1 cellular context compared by ENCODE assay signal in the genomic region with DNA sequence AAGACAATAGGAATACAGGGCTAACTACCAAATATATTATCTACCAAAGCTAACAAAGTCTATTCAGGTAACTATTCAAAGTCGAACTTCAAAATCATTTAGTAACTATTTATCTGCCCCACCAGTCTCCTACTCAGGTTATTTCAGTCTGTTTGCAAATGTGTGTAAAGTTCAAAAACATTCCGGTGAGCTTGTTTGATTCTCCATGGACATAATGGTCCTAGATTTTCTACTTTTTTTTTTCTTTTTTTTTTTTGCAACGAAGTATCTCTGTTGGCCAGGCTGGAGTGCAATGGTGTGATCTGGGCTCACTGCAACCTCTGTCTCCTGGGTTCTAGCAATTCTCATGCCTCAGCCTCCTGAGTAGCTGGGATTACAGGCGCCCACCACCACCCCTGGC.
TF ChIP-seq lines count a peak whose summit lies in the region.

No MANE protein-coding gene starts in this region.

TF ChIP-seq in HepG2, 621 proteins besides CTCF, POLR2A, EP300 and RAD21 (continued from another document and continues in another):
- TF ChIP-seq ZNF766 (CRISPR knock-in tag; IDR thresholded peaks at IDR 0.05; ENCODE audit: borderline replicate concordance) (0 out of 2 replicates have a peak, but pooled peaks have one; percentile 17), ARID2 (CRISPR knock-in tag; IDR thresholded peaks at IDR 0.05; ENCODE audit: borderline replicate concordance) (0 out of 2 replicates have a peak, but pooled peaks have one; percentile 8), EZH2 (conservative IDR thresholded peaks at IDR 0.05; ENCODE audit: low read depth, low read length) (no peak), ZNF770 (CRISPR knock-in tag; IDR thresholded peaks at IDR 0.05) (no peak), MIXL1 (CRISPR knock-in tag; IDR thresholded peaks at IDR 0.05) (0 out of 2 replicates have a peak, but pooled peaks have one; percentile 14), CHD4 (IDR thresholded peaks at IDR 0.05; ENCODE audit: borderline replicate concordance, low read length) (peak; percentile 59; the same call in 1 of the 2 replicates), ZNF615 (CRISPR knock-in tag; IDR thresholded peaks at IDR 0.05; ENCODE audit: borderline replicate concordance) (no peak), EHMT2 (IDR thresholded peaks at IDR 0.05; ENCODE audit: borderline replicate concordance, low read depth, low read length) (0 out of 2 replicates have a peak, but pooled peaks have one; percentile 30), REXO4 (CRISPR knock-in tag; IDR thresholded peaks at IDR 0.05; ENCODE audit: borderline replicate concordance) (no peak), SOX5 (CRISPR knock-in tag; IDR thresholded peaks at IDR 0.05; ENCODE audit: borderline replicate concordance) (peak; percentile 34; the same call in 1 of the 2 replicates), SOX6 (IDR thresholded peaks at IDR 0.05) (no peak), SOX6 (CRISPR knock-in tag; IDR thresholded peaks at IDR 0.05) (peak; percentile 63; the same call in 1 of the 2 replicates), ZBTB7B (CRISPR knock-in tag; IDR thresholded peaks at IDR 0.05) (no peak), ZNF570 (CRISPR knock-in tag; IDR thresholded peaks at IDR 0.05; ENCODE audit: borderline replicate concordance) (no peak), NCOA2 (CRISPR knock-in tag; IDR thresholded peaks at IDR 0.05) (peak; percentile 14), ZNF253 (CRISPR knock-in tag; IDR thresholded peaks at IDR 0.05; ENCODE audit: borderline replicate concordance) (no peak), NCOR1 (IDR thresholded peaks at IDR 0.05; ENCODE audit: borderline replicate concordance, low read length) (peak; percentile 67), ZNF292 (CRISPR knock-in tag; IDR thresholded peaks at IDR 0.05; ENCODE audit: borderline replicate concordance, low read depth) (0 out of 2 replicates have a peak, but pooled peaks have one; percentile 12), THRA (CRISPR knock-in tag; IDR thresholded peaks at IDR 0.05; ENCODE audit: borderline replicate concordance) (0 out of 2 replicates have a peak, but pooled peaks have one; percentile 39), MED1 (CRISPR knock-in tag; IDR thresholded peaks at IDR 0.05) (0 out of 2 replicates have a peak, but pooled peaks have one; percentile 29), RFX1 (IDR thresholded peaks at IDR 0.05) (no peak), PRDM4 (CRISPR knock-in tag; IDR thresholded peaks at IDR 0.05; ENCODE audit: borderline replicate concordance) (no peak), HDAC1 (CRISPR knock-in tag; IDR thresholded peaks at IDR 0.05) (peak; percentile 46; the same call in 1 of the 2 replicates), MEF2D (CRISPR knock-in tag; IDR thresholded peaks at IDR 0.05) (0 out of 2 replicates have a peak, but pooled peaks have one; percentile 40), DDIT3 (CRISPR knock-in tag; IDR thresholded peaks at IDR 0.05) (no peak), ZNF136 (CRISPR knock-in tag; IDR thresholded peaks at IDR 0.05; ENCODE audit: low read depth) (0 out of 2 replicates have a peak, but pooled peaks have one; percentile 29), TCF7 (IDR thresholded peaks at IDR 0.05; ENCODE audit: low read depth) (0 out of 2 replicates have a peak, but pooled peaks have one; percentile 13), ISL2 (CRISPR knock-in tag; IDR thresholded peaks at IDR 0.05) (peak; percentile 66), RFXANK (CRISPR knock-in tag; IDR thresholded peaks at IDR 0.05) (no peak), RXRB (CRISPR knock-in tag; IDR thresholded peaks at IDR 0.05; ENCODE audit: borderline replicate concordance) (peak; percentile 25; the same call in 1 of the 2 replicates), EED (CRISPR knock-in tag; IDR thresholded peaks at IDR 0.05) (no peak)
- TF ChIP-seq, protein P1, sequence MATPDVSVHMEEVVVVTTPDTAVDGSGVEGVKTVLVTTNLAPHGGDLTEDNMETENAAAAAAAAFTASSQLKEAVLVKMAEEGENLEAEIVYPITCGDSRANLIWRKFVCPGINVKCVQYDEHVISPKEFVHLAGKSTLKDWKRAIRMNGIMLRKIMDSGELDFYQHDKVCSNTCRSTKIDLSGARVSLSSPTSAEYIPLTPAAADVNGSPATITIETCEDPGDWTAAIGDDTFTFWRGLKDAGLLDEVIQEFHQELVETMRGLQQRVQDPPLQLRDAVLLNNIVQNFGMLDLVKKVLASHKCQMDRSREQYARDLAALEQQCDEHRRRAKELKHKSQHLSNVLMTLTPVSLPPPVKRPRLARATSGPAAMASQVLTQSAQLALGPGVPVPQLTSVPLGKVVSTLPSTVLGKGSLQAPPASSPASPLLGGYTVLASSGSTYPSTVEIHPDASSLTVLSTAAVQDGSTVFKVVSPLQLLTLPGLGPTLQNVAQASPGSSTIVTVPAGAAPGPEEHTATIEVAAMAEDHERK (CRISPR knock-in tag; IDR thresholded peaks at IDR 0.05; ENCODE audit: low read depth) = no peak
- TF ChIP-seq, protein P2, sequence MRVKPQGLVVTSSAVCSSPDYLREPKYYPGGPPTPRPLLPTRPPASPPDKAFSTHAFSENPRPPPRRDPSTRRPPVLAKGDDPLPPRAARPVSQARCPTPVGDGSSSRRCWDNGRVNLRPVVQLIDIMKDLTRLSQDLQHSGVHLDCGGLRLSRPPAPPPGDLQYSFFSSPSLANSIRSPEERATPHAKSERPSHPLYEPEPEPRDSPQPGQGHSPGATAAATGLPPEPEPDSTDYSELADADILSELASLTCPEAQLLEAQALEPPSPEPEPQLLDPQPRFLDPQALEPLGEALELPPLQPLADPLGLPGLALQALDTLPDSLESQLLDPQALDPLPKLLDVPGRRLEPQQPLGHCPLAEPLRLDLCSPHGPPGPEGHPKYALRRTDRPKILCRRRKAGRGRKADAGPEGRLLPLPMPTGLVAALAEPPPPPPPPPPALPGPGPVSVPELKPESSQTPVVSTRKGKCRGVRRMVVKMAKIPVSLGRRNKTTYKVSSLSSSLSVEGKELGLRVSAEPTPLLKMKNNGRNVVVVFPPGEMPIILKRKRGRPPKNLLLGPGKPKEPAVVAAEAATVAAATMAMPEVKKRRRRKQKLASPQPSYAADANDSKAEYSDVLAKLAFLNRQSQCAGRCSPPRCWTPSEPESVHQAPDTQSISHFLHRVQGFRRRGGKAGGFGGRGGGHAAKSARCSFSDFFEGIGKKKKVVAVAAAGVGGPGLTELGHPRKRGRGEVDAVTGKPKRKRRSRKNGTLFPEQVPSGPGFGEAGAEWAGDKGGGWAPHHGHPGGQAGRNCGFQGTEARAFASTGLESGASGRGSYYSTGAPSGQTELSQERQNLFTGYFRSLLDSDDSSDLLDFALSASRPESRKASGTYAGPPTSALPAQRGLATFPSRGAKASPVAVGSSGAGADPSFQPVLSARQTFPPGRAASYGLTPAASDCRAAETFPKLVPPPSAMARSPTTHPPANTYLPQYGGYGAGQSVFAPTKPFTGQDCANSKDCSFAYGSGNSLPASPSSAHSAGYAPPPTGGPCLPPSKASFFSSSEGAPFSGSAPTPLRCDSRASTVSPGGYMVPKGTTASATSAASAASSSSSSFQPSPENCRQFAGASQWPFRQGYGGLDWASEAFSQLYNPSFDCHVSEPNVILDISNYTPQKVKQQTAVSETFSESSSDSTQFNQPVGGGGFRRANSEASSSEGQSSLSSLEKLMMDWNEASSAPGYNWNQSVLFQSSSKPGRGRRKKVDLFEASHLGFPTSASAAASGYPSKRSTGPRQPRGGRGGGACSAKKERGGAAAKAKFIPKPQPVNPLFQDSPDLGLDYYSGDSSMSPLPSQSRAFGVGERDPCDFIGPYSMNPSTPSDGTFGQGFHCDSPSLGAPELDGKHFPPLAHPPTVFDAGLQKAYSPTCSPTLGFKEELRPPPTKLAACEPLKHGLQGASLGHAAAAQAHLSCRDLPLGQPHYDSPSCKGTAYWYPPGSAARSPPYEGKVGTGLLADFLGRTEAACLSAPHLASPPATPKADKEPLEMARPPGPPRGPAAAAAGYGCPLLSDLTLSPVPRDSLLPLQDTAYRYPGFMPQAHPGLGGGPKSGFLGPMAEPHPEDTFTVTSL (CRISPR knock-in tag; IDR thresholded peaks at IDR 0.05; ENCODE audit: borderline replicate concordance) = peak; percentile 56; the same call in 1 of the 2 replicates
- TF ChIP-seq, protein P3, sequence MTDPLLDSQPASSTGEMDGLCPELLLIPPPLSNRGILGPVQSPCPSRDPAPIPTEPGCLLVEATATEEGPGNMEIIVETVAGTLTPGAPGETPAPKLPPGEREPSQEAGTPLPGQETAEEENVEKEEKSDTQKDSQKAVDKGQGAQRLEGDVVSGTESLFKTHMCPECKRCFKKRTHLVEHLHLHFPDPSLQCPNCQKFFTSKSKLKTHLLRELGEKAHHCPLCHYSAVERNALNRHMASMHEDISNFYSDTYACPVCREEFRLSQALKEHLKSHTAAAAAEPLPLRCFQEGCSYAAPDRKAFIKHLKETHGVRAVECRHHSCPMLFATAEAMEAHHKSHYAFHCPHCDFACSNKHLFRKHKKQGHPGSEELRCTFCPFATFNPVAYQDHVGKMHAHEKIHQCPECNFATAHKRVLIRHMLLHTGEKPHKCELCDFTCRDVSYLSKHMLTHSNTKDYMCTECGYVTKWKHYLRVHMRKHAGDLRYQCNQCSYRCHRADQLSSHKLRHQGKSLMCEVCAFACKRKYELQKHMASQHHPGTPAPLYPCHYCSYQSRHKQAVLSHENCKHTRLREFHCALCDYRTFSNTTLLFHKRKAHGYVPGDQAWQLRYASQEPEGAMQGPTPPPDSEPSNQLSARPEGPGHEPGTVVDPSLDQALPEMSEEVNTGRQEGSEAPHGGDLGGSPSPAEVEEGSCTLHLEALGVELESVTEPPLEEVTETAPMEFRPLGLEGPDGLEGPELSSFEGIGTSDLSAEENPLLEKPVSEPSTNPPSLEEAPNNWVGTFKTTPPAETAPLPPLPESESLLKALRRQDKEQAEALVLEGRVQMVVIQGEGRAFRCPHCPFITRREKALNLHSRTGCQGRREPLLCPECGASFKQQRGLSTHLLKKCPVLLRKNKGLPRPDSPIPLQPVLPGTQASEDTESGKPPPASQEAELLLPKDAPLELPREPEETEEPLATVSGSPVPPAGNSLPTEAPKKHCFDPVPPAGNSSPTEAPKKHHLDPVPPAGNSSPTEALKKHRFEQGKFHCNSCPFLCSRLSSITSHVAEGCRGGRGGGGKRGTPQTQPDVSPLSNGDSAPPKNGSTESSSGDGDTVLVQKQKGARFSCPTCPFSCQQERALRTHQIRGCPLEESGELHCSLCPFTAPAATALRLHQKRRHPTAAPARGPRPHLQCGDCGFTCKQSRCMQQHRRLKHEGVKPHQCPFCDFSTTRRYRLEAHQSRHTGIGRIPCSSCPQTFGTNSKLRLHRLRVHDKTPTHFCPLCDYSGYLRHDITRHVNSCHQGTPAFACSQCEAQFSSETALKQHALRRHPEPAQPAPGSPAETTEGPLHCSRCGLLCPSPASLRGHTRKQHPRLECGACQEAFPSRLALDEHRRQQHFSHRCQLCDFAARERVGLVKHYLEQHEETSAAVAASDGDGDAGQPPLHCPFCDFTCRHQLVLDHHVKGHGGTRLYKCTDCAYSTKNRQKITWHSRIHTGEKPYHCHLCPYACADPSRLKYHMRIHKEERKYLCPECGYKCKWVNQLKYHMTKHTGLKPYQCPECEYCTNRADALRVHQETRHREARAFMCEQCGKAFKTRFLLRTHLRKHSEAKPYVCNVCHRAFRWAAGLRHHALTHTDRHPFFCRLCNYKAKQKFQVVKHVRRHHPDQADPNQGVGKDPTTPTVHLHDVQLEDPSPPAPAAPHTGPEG (CRISPR knock-in tag; IDR thresholded peaks at IDR 0.05) = 0 out of 2 replicates have a peak, but pooled peaks have one; percentile 20
- TF ChIP-seq, protein P4, sequence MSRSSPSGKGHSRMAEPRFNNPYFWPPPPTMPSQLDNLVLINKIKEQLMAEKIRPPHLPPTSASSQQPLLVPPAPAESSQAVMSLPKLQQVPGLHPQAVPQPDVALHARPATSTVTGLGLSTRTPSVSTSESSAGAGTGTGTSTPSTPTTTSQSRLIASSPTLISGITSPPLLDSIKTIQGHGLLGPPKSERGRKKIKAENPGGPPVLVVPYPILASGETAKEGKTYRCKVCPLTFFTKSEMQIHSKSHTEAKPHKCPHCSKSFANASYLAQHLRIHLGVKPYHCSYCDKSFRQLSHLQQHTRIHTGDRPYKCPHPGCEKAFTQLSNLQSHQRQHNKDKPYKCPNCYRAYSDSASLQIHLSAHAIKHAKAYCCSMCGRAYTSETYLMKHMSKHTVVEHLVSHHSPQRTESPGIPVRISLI (CRISPR knock-in tag; IDR thresholded peaks at IDR 0.05; ENCODE audit: borderline replicate concordance) = peak; percentile 91
